8 cellular contexts compared by ENCODE assay signal in genomic region chr3:111072016-111072891, GRCh38. TPM values are rescaled to one million over a fixed set of nuclear protein-coding genes. Genes with fewer than 3 reads are reported as not detected.
A peak's percentile ranks its signal among the peaks of the same experiment; 100 is the strongest.
DNase-seq lines count a peak whose midpoint lies in the region; ATAC-seq and TF ChIP-seq lines count a peak whose summit lies in the region.

No MANE protein-coding gene starts in this region.

- no peaks in the 10 kb centered on the region for H3K27me3 ChIP-seq in MM.1S (replicated peaks; ENCODE audit: insufficient read depth, low read length)
- H3K27me3 ChIP-seq in right atrium auricular region = no peaks in the 10 kb centered on the region

- H3K4me1 ChIP-seq in MM.1S (ENCODE audit: low read length) = no peaks in the 10 kb centered on the region
- H3K4me1 ChIP-seq in right atrium auricular region = peaks cover 0 to 24% of the 10 kb centered on the region in 2 donors

- H3K9me3 Mint-ChIP-seq in activated naive CD4-positive, alpha-beta T cell treated with anti-CD3 and anti-CD28 coated beads, Interleukin-2, amount 50 U/mL, for 24 hours = no peaks in the 10 kb centered on the region
- no peaks in the 10 kb centered on the region for H3K9me3 Mint-ChIP-seq in progenitor cell of endocrine pancreas (ENCODE audit: low read depth)

- peaks cover 28% of the 10 kb centered on the region for H3K4me1 Mint-ChIP-seq in activated naive CD4-positive, alpha-beta T cell treated with anti-CD3 and anti-CD28 coated beads, Interleukin-2, amount 50 U/mL, for 24 hours
- peaks cover 47% of the 10 kb centered on the region for H3K4me1 Mint-ChIP-seq in progenitor cell of endocrine pancreas (ENCODE audit: low read depth)

- no peaks in the 10 kb centered on the region for H3K36me3 Mint-ChIP-seq in activated naive CD4-positive, alpha-beta T cell treated with anti-CD3 and anti-CD28 coated beads, Interleukin-2, amount 50 U/mL, for 24 hours
- H3K36me3 Mint-ChIP-seq in progenitor cell of endocrine pancreas (ENCODE audit: insufficient read depth) = peaks cover 3% of the 10 kb centered on the region

- in situ Hi-C loops in Caki2 (cut with HindIII; ENCODE audit: low pct_unique_long_range_greater_than_20kb, low sequenced_read_pairs) = no loop called here

- peak overlapping the region; percentile 89 for H2AFZ ChIP-seq in MM.1S (ENCODE audit: low read length)

- 0 out of 2 replicates have a peak, but pooled peaks cover 4% of the 10 kb centered on the region for H3F3A ChIP-seq in MM.1S (ENCODE audit: insufficient read depth, low read length)

- no peaks in the 10 kb centered on the region for H3K9me3 ChIP-seq in MM.1S (replicated peaks; ENCODE audit: insufficient read depth, low read length)
- no peaks in the 10 kb centered on the region for H3K9me3 ChIP-seq in right atrium auricular region

- peak; percentile 37 for DNase-seq in Caki2 (ENCODE audit: low read depth)
- peak; percentile 37 for DNase-seq in MM.1S
- no peak for DNase-seq in right atrium auricular region (ENCODE audit: low spot score)
- peak; percentile 34 for DNase-seq in progenitor cell of endocrine pancreas (ENCODE audit: low spot score, unreplicated experiment)
- DNase-seq in superior temporal gyrus (ENCODE audit: extremely low spot score) = no peak
- DNase-seq in NCI-H774 (lab: John Stamatoyannopoulos, UW) = no peak

- peak overlapping the region; percentile 86 for H3K4me2 ChIP-seq in MM.1S (ENCODE audit: low read depth, low read length)

- H3K27me3 Mint-ChIP-seq in activated naive CD4-positive, alpha-beta T cell treated with anti-CD3 and anti-CD28 coated beads, Interleukin-2, amount 50 U/mL, for 24 hours = peaks cover 30% of the 10 kb centered on the region
- no peaks in the 10 kb centered on the region for H3K27me3 Mint-ChIP-seq in progenitor cell of endocrine pancreas

- peak overlapping the region; percentile 48 for H3K27ac Mint-ChIP-seq in activated naive CD4-positive, alpha-beta T cell treated with anti-CD3 and anti-CD28 coated beads, Interleukin-2, amount 50 U/mL, for 24 hours
- peak overlapping the region; percentile 93 for H3K27ac Mint-ChIP-seq in progenitor cell of endocrine pancreas

- H3K9me2 ChIP-seq in MM.1S (replicated peaks; ENCODE audit: insufficient read depth, low read length) = no peaks in the 10 kb centered on the region

- TF ChIP-seq CTCF in MM.1S (IDR thresholded peaks at IDR 0.05; ENCODE audit: low read length) (no peak), right atrium auricular region (IDR thresholded peaks at IDR 0.05) (no peak), progenitor cell of endocrine pancreas (IDR thresholded peaks at IDR 0.05; ENCODE audit: unreplicated experiment) (no peak)

- H3K9ac ChIP-seq in MM.1S (ENCODE audit: low read length) = peak overlapping the region; percentile 72

- peak overlapping the region; percentile 90 for H3K4me3 Mint-ChIP-seq in activated naive CD4-positive, alpha-beta T cell treated with anti-CD3 and anti-CD28 coated beads, Interleukin-2, amount 50 U/mL, for 24 hours
- peak overlapping the region; percentile 96 for H3K4me3 Mint-ChIP-seq in progenitor cell of endocrine pancreas (ENCODE audit: low read depth)

- H4K20me1 ChIP-seq in MM.1S (ENCODE audit: insufficient read depth, low read length) = no peaks in the 10 kb centered on the region

- H3K79me2 ChIP-seq in MM.1S (ENCODE audit: low read length) = peaks cover 49% of the 10 kb centered on the region

- peak; percentile 22 for ATAC-seq in GM21786 (IDR thresholded peaks at IDR 0.05; ENCODE audit: unreplicated experiment)

- H3K4me3 ChIP-seq in MM.1S (ENCODE audit: low read length) = peak overlapping the region; percentile 87
- peak overlapping the region; percentile 85 to 94 for H3K4me3 ChIP-seq in right atrium auricular region

- no peaks in the 10 kb centered on the region for H3K36me3 ChIP-seq in MM.1S (replicated peaks; ENCODE audit: insufficient read depth, low read length)
- H3K36me3 ChIP-seq in right atrium auricular region = no peaks in the 10 kb centered on the region

- H3K27ac ChIP-seq in MM.1S (ENCODE audit: low read length) (peak overlapping the region; percentile 29; the same call in 1 of the 2 replicates), right atrium auricular region (peak overlapping the region; percentile 91 to 92)

RNA-seq across cellular contexts. Expression of gene NECTIN3, which starts 0.6 kb away (rescaled TPM):
- 33.0 and 34.3 TPM in 2 replicates for total RNA-seq in Caki2 (2014; rRNA removed; shearing (Covaris generic); ENCODE audit: low replicate concordance)
- 10 to 100 TPM in 1 of 2 donors, 1 to 10 TPM in 1; 8.8 to 16.6 TPM for total RNA-seq in right atrium auricular region
- total RNA-seq in progenitor cell of endocrine pancreas = 46.5 and 46.7 TPM in 2 replicates

Comparison
In these comparisons a context has a peak if more than half of its experiments do, and no peak if none do; other contexts are left out.
1. DNase-seq: peak in Caki2 (single experiment), MM.1S (single experiment) and progenitor cell of endocrine pancreas (single experiment); none in right atrium auricular region (single experiment), superior temporal gyrus (single experiment) and NCI-H774 (single experiment).